In the genomic region with DNA sequence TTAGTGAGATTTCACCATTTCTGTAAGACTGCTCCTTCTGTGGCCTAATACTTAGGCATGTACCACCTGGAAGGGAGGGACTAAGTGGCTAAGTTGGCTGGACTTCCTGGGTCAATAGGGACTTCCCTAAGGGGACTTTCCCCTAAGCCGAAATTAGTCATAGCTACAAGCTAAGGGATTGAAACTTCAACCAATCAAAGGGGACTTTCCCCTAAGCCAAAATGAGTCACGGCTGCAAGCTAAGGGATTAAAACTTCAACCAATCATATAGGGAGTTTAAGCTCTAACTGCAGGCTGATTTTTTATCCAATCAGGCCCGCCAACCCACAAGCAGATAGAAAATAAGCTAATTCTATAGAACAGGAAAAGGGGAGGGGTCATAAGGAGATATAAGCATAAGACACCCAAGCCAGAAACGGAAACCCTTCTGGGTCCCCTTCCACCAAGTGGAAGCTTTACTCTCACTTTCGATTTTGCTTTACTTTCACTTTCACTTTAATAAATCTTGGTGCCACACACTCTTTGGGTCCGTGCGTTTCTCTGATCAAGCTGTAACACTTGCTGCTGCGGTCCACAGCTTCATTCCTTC, we compare ENCODE assay signal across 8 cellular contexts.
DNase-seq lines count a peak whose midpoint lies in the region; ATAC-seq and TF ChIP-seq lines count a peak whose summit lies in the region.

No MANE protein-coding gene starts in this region.

- no peak overlapping the region for H3K27ac ChIP-seq in endodermal cell (ENCODE audit: low read depth, low read length)
- no peak overlapping the region for H3K27ac ChIP-seq in ovary

- H3K27me3 ChIP-seq in endodermal cell (ENCODE audit: control insufficient read depth, insufficient read depth, low read length, poor library complexity, severe bottlenecking) = no peaks in the 10 kb centered on the region
- no peaks in the 10 kb centered on the region for H3K27me3 ChIP-seq in ovary

- POLR2A ChIA-PET in activated CD4-positive, alpha-beta T cell treated with anti-CD3 and anti-CD28 coated beads, Interleukin-2, amount 10 ng/mL, durations not matched to agents 7 days and 5 days (lab: Charles Lee) = no interaction called here

- peak; percentile 77 for ATAC-seq in HG02588 (IDR thresholded peaks at IDR 0.05; ENCODE audit: unreplicated experiment)
- peak in 1 of 2 donors; percentile 81 for ATAC-seq in natural killer cell treated with Interleukin-12 subunit alpha and Interleukin-12 subunit beta and Interleukin-15 and Interleukin-18, amount 100 ng/mL, for 72 hours

- H3K27ac Mint-ChIP-seq in natural killer cell treated with Interleukin-12 subunit alpha and Interleukin-12 subunit beta and Interleukin-15 and Interleukin-18, amount 100 ng/mL, for 72 hours = peak overlapping the region; percentile 28 to 66
- no peak overlapping the region for H3K27ac Mint-ChIP-seq in endodermal cell
- no peak overlapping the region for H3K27ac Mint-ChIP-seq in activated CD4-positive, alpha-beta T cell treated with anti-CD3 and anti-CD28 coated beads, Interleukin-2, amount 10 ng/mL, durations not matched to agents 7 days and 5 days

- TF ChIP-seq POLR2A in ovary (IDR thresholded peaks at IDR 0.05) = no peak

- H3K27me3 Mint-ChIP-seq in natural killer cell treated with Interleukin-12 subunit alpha and Interleukin-12 subunit beta and Interleukin-15 and Interleukin-18, amount 100 ng/mL, for 72 hours = no peaks in the 10 kb centered on the region
- no peaks in the 10 kb centered on the region for H3K27me3 Mint-ChIP-seq in endodermal cell (ENCODE audit: insufficient read depth)
- no peaks in the 10 kb centered on the region for H3K27me3 Mint-ChIP-seq in activated CD4-positive, alpha-beta T cell treated with anti-CD3 and anti-CD28 coated beads, Interleukin-2, amount 10 ng/mL, durations not matched to agents 7 days and 5 days

- H3K9me3 Mint-ChIP-seq in natural killer cell treated with Interleukin-12 subunit alpha and Interleukin-12 subunit beta and Interleukin-15 and Interleukin-18, amount 100 ng/mL, for 72 hours = no peaks in the 10 kb centered on the region
- no peaks in the 10 kb centered on the region for H3K9me3 Mint-ChIP-seq in endodermal cell
- no peaks in the 10 kb centered on the region for H3K9me3 Mint-ChIP-seq in activated CD4-positive, alpha-beta T cell treated with anti-CD3 and anti-CD28 coated beads, Interleukin-2, amount 10 ng/mL, durations not matched to agents 7 days and 5 days

- WGBS in endodermal cell (ENCODE audit: insufficient coverage in 1 of 2, insufficient read length in 1 of 2), 2 experiments = 93 to 95% methylated on average over 4 to 7 of the region's 8 CpGs
- WGBS in ovary, 3 donors = 65 to 69% (median 66%) methylated on average over 8 of the region's 8 CpGs

- TF ChIP-seq EP300 in ovary (IDR thresholded peaks at IDR 0.05) = no peak

- no peak overlapping the region for H3K4me3 Mint-ChIP-seq in natural killer cell treated with Interleukin-12 subunit alpha and Interleukin-12 subunit beta and Interleukin-15 and Interleukin-18, amount 100 ng/mL, for 72 hours
- H3K4me3 Mint-ChIP-seq in endodermal cell = no peak overlapping the region
- H3K4me3 Mint-ChIP-seq in activated CD4-positive, alpha-beta T cell treated with anti-CD3 and anti-CD28 coated beads, Interleukin-2, amount 10 ng/mL, durations not matched to agents 7 days and 5 days = no peak overlapping the region

- peaks cover 0 to 6% of the 10 kb centered on the region in 2 donors for H3K4me1 Mint-ChIP-seq in natural killer cell treated with Interleukin-12 subunit alpha and Interleukin-12 subunit beta and Interleukin-15 and Interleukin-18, amount 100 ng/mL, for 72 hours (ENCODE audit: low read depth in 2 of 2)
- H3K4me1 Mint-ChIP-seq in endodermal cell = peaks cover 10% of the 10 kb centered on the region
- no peaks in the 10 kb centered on the region for H3K4me1 Mint-ChIP-seq in activated CD4-positive, alpha-beta T cell treated with anti-CD3 and anti-CD28 coated beads, Interleukin-2, amount 10 ng/mL, durations not matched to agents 7 days and 5 days

- H3K36me3 ChIP-seq in endodermal cell (ENCODE audit: control insufficient read depth, insufficient read depth, low read length) (no peaks in the 10 kb centered on the region), ovary (no peaks in the 10 kb centered on the region)

- no peak overlapping the region for H3K4me3 ChIP-seq in endodermal cell (ENCODE audit: low read length)
- no peak overlapping the region for H3K4me3 ChIP-seq in ovary

- TF ChIP-seq CTCF in endodermal cell (conservative IDR thresholded peaks at IDR 0.05) (no peak), ovary (IDR thresholded peaks at IDR 0.05) (no peak)

- no peaks in the 10 kb centered on the region for H3K36me3 Mint-ChIP-seq in natural killer cell treated with Interleukin-12 subunit alpha and Interleukin-12 subunit beta and Interleukin-15 and Interleukin-18, amount 100 ng/mL, for 72 hours
- no peaks in the 10 kb centered on the region for H3K36me3 Mint-ChIP-seq in endodermal cell (ENCODE audit: low read depth)
- H3K36me3 Mint-ChIP-seq in activated CD4-positive, alpha-beta T cell treated with anti-CD3 and anti-CD28 coated beads, Interleukin-2, amount 10 ng/mL, durations not matched to agents 7 days and 5 days (ENCODE audit: low read depth) = no peaks in the 10 kb centered on the region

- intact Hi-C loops in ovary (cut with DNase I) = no loop called here

- no peaks in the 10 kb centered on the region for H3K4me1 ChIP-seq in endodermal cell (ENCODE audit: control insufficient read depth, insufficient read depth, low read length)
- no peaks in the 10 kb centered on the region for H3K4me1 ChIP-seq in ovary (ENCODE audit: insufficient read depth)

- H3K9me3 ChIP-seq in endodermal cell (ENCODE audit: control insufficient read depth, low read length) = no peaks in the 10 kb centered on the region
- no peaks in the 10 kb centered on the region for H3K9me3 ChIP-seq in ovary

- CTCF ChIA-PET in activated CD4-positive, alpha-beta T cell treated with anti-CD3 and anti-CD28 coated beads, Interleukin-2, amount 10 ng/mL, durations not matched to agents 7 days and 5 days (lab: Charles Lee) = no interaction called here

- H3K9ac ChIP-seq in endodermal cell (ENCODE audit: extremely low read depth, low read length, poor library complexity, severe bottlenecking) = no peak overlapping the region

- DNase-seq in NCI-H1436 (lab: John Stamatoyannopoulos, UW) (peak; percentile 20), NCI-H1436 treated with DMSO at 0.1 percent for 48 hours (lab: John Stamatoyannopoulos, UW) (no peak), NAMALWA (ENCODE audit: low spot score) (peak; percentile 0), endodermal cell (no peak), ovary (no peak)
- DNase-seq in natural killer cell treated with Interleukin-12 subunit alpha and Interleukin-12 subunit beta and Interleukin-15 and Interleukin-18, amount 100 ng/mL, for 72 hours (ENCODE audit: low spot score) = no peak
- DNase-seq in activated CD4-positive, alpha-beta T cell treated with anti-CD3 and anti-CD28 coated beads, Interleukin-2, amount 10 ng/mL, durations not matched to agents 7 days and 5 days = no peak

Comparison
In these comparisons a context has a peak if more than half of its experiments do, and no peak if none do; other contexts are left out.
1. DNase-seq: peak in NCI-H1436 (single experiment) and NAMALWA (single experiment); none in NCI-H1436 treated with DMSO at 0.1 percent for 48 hours (single experiment), natural killer cell treated with Interleukin-12 subunit alpha and Interleukin-12 subunit beta and Interleukin-15 and Interleukin-18, amount 100 ng/mL, for 72 hours (single experiment), endodermal cell (single experiment), ovary (0 of 5) and activated CD4-positive, alpha-beta T cell treated with anti-CD3 and anti-CD28 coated beads, Interleukin-2, amount 10 ng/mL, durations not matched to agents 7 days and 5 days (single experiment).
2. H3K27ac Mint-ChIP-seq: peak in natural killer cell treated with Interleukin-12 subunit alpha and Interleukin-12 subunit beta and Interleukin-15 and Interleukin-18, amount 100 ng/mL, for 72 hours (2 of 2); none in endodermal cell (single experiment) and activated CD4-positive, alpha-beta T cell treated with anti-CD3 and anti-CD28 coated beads, Interleukin-2, amount 10 ng/mL, durations not matched to agents 7 days and 5 days (single experiment).